In genomic region chr22:39994046-39994565, GRCh38 we compare ENCODE assay signal across 1 cellular context.
TF ChIP-seq lines count a peak whose summit lies in the region.

No MANE protein-coding gene starts in this region.

TF ChIP-seq in K562, 482 proteins besides CTCF, POLR2A, EP300 and RAD21 (continued from another document and continues in another):
- peak; percentile 51; the same call in 1 of the 2 replicates for TF ChIP-seq CREM (IDR thresholded peaks at IDR 0.05; ENCODE audit: low read depth)
- TF ChIP-seq MYNN (IDR thresholded peaks at IDR 0.05), result 0 out of 2 replicates have a peak, but pooled peaks have one; percentile 45
- TF ChIP-seq MYNN (CRISPR knock-in tag; IDR thresholded peaks at IDR 0.05), result no peak
- no peak for TF ChIP-seq UBTF (IDR thresholded peaks at IDR 0.05; ENCODE audit: borderline replicate concordance in 1 of 2, low read depth in 2 of 2, low read length in 2 of 2)
- TF ChIP-seq, protein P1, sequence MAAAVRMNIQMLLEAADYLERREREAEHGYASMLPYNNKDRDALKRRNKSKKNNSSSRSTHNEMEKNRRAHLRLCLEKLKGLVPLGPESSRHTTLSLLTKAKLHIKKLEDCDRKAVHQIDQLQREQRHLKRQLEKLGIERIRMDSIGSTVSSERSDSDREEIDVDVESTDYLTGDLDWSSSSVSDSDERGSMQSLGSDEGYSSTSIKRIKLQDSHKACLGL (CRISPR knock-in tag; IDR thresholded peaks at IDR 0.05; ENCODE audit: borderline replicate concordance, poor library complexity, severe bottlenecking), result no peak
- TF ChIP-seq, protein P2, sequence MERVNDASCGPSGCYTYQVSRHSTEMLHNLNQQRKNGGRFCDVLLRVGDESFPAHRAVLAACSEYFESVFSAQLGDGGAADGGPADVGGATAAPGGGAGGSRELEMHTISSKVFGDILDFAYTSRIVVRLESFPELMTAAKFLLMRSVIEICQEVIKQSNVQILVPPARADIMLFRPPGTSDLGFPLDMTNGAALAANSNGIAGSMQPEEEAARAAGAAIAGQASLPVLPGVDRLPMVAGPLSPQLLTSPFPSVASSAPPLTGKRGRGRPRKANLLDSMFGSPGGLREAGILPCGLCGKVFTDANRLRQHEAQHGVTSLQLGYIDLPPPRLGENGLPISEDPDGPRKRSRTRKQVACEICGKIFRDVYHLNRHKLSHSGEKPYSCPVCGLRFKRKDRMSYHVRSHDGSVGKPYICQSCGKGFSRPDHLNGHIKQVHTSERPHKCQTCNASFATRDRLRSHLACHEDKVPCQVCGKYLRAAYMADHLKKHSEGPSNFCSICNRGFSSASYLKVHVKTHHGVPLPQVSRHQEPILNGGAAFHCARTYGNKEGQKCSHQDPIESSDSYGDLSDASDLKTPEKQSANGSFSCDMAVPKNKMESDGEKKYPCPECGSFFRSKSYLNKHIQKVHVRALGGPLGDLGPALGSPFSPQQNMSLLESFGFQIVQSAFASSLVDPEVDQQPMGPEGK (CRISPR knock-in tag; IDR thresholded peaks at IDR 0.05; ENCODE audit: borderline replicate concordance), result no peak
- TF ChIP-seq DPF2 (IDR thresholded peaks at IDR 0.05), result peak; percentile 33; the same call in 1 of the 2 replicates
- peak; percentile 77 for TF ChIP-seq CBFA2T3 (IDR thresholded peaks at IDR 0.05)
- TF ChIP-seq, protein P3, sequence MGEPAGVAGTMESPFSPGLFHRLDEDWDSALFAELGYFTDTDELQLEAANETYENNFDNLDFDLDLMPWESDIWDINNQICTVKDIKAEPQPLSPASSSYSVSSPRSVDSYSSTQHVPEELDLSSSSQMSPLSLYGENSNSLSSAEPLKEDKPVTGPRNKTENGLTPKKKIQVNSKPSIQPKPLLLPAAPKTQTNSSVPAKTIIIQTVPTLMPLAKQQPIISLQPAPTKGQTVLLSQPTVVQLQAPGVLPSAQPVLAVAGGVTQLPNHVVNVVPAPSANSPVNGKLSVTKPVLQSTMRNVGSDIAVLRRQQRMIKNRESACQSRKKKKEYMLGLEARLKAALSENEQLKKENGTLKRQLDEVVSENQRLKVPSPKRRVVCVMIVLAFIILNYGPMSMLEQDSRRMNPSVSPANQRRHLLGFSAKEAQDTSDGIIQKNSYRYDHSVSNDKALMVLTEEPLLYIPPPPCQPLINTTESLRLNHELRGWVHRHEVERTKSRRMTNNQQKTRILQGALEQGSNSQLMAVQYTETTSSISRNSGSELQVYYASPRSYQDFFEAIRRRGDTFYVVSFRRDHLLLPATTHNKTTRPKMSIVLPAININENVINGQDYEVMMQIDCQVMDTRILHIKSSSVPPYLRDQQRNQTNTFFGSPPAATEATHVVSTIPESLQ (CRISPR knock-in tag; IDR thresholded peaks at IDR 0.05), result no peak
- TF ChIP-seq GABPB1 (CRISPR knock-in tag; IDR thresholded peaks at IDR 0.05), result no peak
- no peak for TF ChIP-seq ILF3 (IDR thresholded peaks at IDR 0.05; ENCODE audit: borderline replicate concordance)
- TF ChIP-seq E2F8 (IDR thresholded peaks at IDR 0.05; ENCODE audit: low read depth, partially characterized antibody), result no peak
- no peak; the same call in 1 of the 2 replicates for TF ChIP-seq MAFF (IDR thresholded peaks at IDR 0.05; ENCODE audit: low read length)
- 0 out of 2 replicates have a peak, but pooled peaks have one; percentile 24 for TF ChIP-seq MYC (IDR thresholded peaks at IDR 0.05; ENCODE audit: low read depth, low read length)
- TF ChIP-seq MYC (CRISPR knock-in tag; IDR thresholded peaks at IDR 0.05; ENCODE audit: borderline replicate concordance, low read depth), result no peak
- no peak for TF ChIP-seq ARHGAP35 (IDR thresholded peaks at IDR 0.05; ENCODE audit: partially characterized antibody)
- peak; percentile 46 for TF ChIP-seq CBFA2T2 (conservative IDR thresholded peaks at IDR 0.05)
- TF ChIP-seq SMARCA4 (IDR thresholded peaks at IDR 0.05), result peak; percentile 45; the same call in 1 of the 2 replicates
- TF ChIP-seq GATAD2A (IDR thresholded peaks at IDR 0.05), result no peak
- TF ChIP-seq CXXC5 (CRISPR knock-in tag; IDR thresholded peaks at IDR 0.05), result peak; percentile 10; the same call in 1 of the 2 replicates
- TF ChIP-seq, protein P4, sequence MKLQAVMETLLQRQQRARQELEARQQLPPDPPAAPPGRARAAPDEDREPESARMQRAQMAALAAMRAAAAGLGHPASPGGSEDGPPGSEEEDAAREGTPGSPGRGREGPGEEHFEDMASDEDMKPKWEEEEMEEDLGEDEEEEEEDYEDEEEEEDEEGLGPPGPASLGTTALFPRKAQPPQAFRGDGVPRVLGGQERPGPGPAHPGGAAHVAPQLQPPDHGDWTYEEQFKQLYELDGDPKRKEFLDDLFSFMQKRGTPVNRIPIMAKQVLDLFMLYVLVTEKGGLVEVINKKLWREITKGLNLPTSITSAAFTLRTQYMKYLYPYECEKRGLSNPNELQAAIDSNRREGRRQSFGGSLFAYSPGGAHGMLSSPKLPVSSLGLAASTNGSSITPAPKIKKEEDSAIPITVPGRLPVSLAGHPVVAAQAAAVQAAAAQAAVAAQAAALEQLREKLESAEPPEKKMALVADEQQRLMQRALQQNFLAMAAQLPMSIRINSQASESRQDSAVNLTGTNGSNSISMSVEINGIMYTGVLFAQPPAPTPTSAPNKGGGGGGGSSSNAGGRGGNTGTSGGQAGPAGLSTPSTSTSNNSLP (IDR thresholded peaks at IDR 0.05; ENCODE audit: borderline replicate concordance, low read depth, low read length), result peak; percentile 15; the same call in 1 of the 2 replicates
- peak; percentile 75 for TF ChIP-seq TCF3 (CRISPR knock-in tag; IDR thresholded peaks at IDR 0.05)
- TF ChIP-seq SRF (CRISPR knock-in tag; IDR thresholded peaks at IDR 0.05), result no peak
- 0 out of 2 replicates have a peak, but pooled peaks have one; percentile 16 for TF ChIP-seq STAT5A (IDR thresholded peaks at IDR 0.05; ENCODE audit: borderline replicate concordance, low read length)
- peak; percentile 44; the same call in 1 of the 2 replicates for TF ChIP-seq NCOR1 (IDR thresholded peaks at IDR 0.05)
- no peak for TF ChIP-seq GABPA (tag; conservative IDR thresholded peaks at IDR 0.05; ENCODE audit: low read depth)
- no peak for TF ChIP-seq SRSF3 (IDR thresholded peaks at IDR 0.05; ENCODE audit: insufficient read depth, low read length)
- TF ChIP-seq ZNF124 (CRISPR knock-in tag; IDR thresholded peaks at IDR 0.05), result no peak
- no peak for TF ChIP-seq HNRNPH1 (optimal IDR thresholded peaks at IDR 0.05; ENCODE audit: low read depth, low read length)
- TF ChIP-seq, protein P5, sequence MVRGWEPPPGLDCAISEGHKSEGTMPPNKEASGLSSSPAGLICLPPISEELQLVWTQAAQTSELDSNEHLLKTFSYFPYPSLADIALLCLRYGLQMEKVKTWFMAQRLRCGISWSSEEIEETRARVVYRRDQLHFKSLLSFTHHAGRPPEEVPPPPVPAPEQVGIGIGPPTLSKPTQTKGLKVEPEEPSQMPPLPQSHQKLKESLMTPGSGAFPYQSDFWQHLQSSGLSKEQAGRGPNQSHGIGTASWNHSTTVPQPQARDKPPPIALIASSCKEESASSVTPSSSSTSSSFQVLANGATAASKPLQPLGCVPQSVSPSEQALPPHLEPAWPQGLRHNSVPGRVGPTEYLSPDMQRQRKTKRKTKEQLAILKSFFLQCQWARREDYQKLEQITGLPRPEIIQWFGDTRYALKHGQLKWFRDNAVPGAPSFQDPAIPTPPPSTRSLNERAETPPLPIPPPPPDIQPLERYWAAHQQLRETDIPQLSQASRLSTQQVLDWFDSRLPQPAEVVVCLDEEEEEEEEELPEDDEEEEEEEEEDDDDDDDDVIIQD (CRISPR knock-in tag; IDR thresholded peaks at IDR 0.05), result no peak
- TF ChIP-seq MGA (IDR thresholded peaks at IDR 0.05), result peak; percentile 45; the same call in 1 of the 2 replicates
- peak; percentile 70 for TF ChIP-seq ARID1B (IDR thresholded peaks at IDR 0.05)
